13 cellular contexts compared by ENCODE assay signal in genomic region chr13:39105110-39105509, GRCh38.
DNase-seq lines count a peak whose midpoint lies in the region; TF ChIP-seq lines count a peak whose summit lies in the region.
"Had no signal": no experiment of that assay in that cellular context is flagged by ENCODE, and none has a peak within 500 bp of the region (broad histone marks: within the 10 kb centered on the region; RNA-seq: fewer than 3 reads in every experiment).

No MANE protein-coding gene starts in this region.

- in situ Hi-C loops in ACHN (cut with HindIII; ENCODE audit: low pct_ligation_motif_present, low pct_unique_long_range_greater_than_20kb, low sequenced_read_pairs): no loop called here

- H3K9me3 ChIP-seq in colonic mucosa (no peaks in the 10 kb centered on the region), H9 (ENCODE audit: control insufficient read depth, low read depth, low read length) (no peaks in the 10 kb centered on the region)
- H3K9me3 ChIP-seq: gastrocnemius medialis, Peyer's patch had no signal

- no peak overlapping the region for H3K56ac ChIP-seq in H9 (ENCODE audit: insufficient read length, low read depth, low read length)

- no peaks in the 10 kb centered on the region for H3K23me2 ChIP-seq in H9 (ENCODE audit: insufficient read length, low read depth, low read length, poor library complexity, severe bottlenecking)

- no peaks in the 10 kb centered on the region for H3K79me1 ChIP-seq in H9 (ENCODE audit: insufficient read depth, low read depth, low read length, poor library complexity, severe bottlenecking)

- no peak overlapping the region for H3K4me3 Mint-ChIP-seq in activated T-helper 1 cell treated with anti-CD3 and anti-CD28 coated beads, Interleukin-12 subunit alpha, Interleukin-12 subunit beta, Interleukin-2, Interleukin-4 antibody, amounts not matched to agents 30 ng/mL and 10 ng/mL and 1 ng/mL, durations not matched to agents 14 hours and 24 hours and 36 hours
- no peak overlapping the region for H3K4me3 Mint-ChIP-seq in H9
- H3K4me3 Mint-ChIP-seq: natural killer cell treated with Interleukin-12 subunit alpha and Interleukin-12 subunit beta and Interleukin-15 and Interleukin-18, amount 100 ng/mL, for 72 hours had no signal

- WGBS in H9 (ENCODE audit: extremely low coverage, insufficient read length, low lambda C conversion rate): no CpG with 5 or more reads among the region's 1 CpG

- H4K8ac ChIP-seq in H9 (replicated peaks; ENCODE audit: insufficient read length, low read depth, low read length): no peak overlapping the region

- no peaks in the 10 kb centered on the region for H3K79me2 ChIP-seq in H9 (ENCODE audit: insufficient read depth, low read length)

- no peaks in the 10 kb centered on the region for H3K36me3 Mint-ChIP-seq in activated T-helper 1 cell treated with anti-CD3 and anti-CD28 coated beads, Interleukin-12 subunit alpha, Interleukin-12 subunit beta, Interleukin-2, Interleukin-4 antibody, amounts not matched to agents 30 ng/mL and 10 ng/mL and 1 ng/mL, durations not matched to agents 14 hours and 24 hours and 36 hours (ENCODE audit: low read depth)
- H3K36me3 Mint-ChIP-seq in H9 (ENCODE audit: insufficient read depth in 1 of 3, low read depth in 3 of 3): no peaks in the 10 kb centered on the region
- H3K36me3 Mint-ChIP-seq: activated naive CD4-positive, alpha-beta T cell treated with anti-CD3 and anti-CD28 coated beads, Interleukin-2, amount 50 U/mL, for 72 hours; natural killer cell treated with Interleukin-12 subunit alpha and Interleukin-12 subunit beta and Interleukin-15 and Interleukin-18, amount 100 ng/mL, for 72 hours had no signal

- H3K9ac ChIP-seq in colonic mucosa (ENCODE audit: low read depth in 2 of 2, low read length in 2 of 2) (no peak overlapping the region), H9 (ENCODE audit: extremely low read depth, insufficient read length, low read length) (no peak overlapping the region)

- H3K27ac Mint-ChIP-seq in activated T-helper 1 cell treated with anti-CD3 and anti-CD28 coated beads, Interleukin-12 subunit alpha, Interleukin-12 subunit beta, Interleukin-2, Interleukin-4 antibody, amounts not matched to agents 30 ng/mL and 10 ng/mL and 1 ng/mL, durations not matched to agents 14 hours and 24 hours and 36 hours: no peak overlapping the region
- H3K27ac Mint-ChIP-seq in H9: no peak overlapping the region
- H3K27ac Mint-ChIP-seq: activated naive CD4-positive, alpha-beta T cell treated with anti-CD3 and anti-CD28 coated beads, Interleukin-2, amount 50 U/mL, for 72 hours; natural killer cell treated with Interleukin-12 subunit alpha and Interleukin-12 subunit beta and Interleukin-15 and Interleukin-18, amount 100 ng/mL, for 72 hours had no signal

- H3K27ac ChIP-seq in colonic mucosa (no peak overlapping the region), H9 (ENCODE audit: insufficient read length, low read depth, low read length) (no peak overlapping the region)
- H3K27ac ChIP-seq: gastrocnemius medialis, Peyer's patch had no signal

- H3K4me2 ChIP-seq in H9 (ENCODE audit: insufficient read depth, insufficient read length, low read length): no peak overlapping the region

- no peak overlapping the region for H2BK20ac ChIP-seq in H9 (ENCODE audit: low read depth, low read length, poor library complexity, severe bottlenecking)

- no peak overlapping the region for H2BK120ac ChIP-seq in H9 (ENCODE audit: low read depth, low read length, poor library complexity, severe bottlenecking)

- H3T11ph ChIP-seq in H9 (ENCODE audit: low read length): no peak overlapping the region

- H3K4me1 ChIP-seq in colonic mucosa (no peaks in the 10 kb centered on the region), H9 (ENCODE audit: insufficient read depth, low read length) (no peaks in the 10 kb centered on the region)
- H3K4me1 ChIP-seq: gastrocnemius medialis, Peyer's patch had no signal

- no peak overlapping the region for H4K5ac ChIP-seq in H9 (ENCODE audit: insufficient read length, low read depth, low read length)

- intact Hi-C loops in colonic mucosa (cut with DNase I): no loop called here
- intact Hi-C loops in activated T-helper 1 cell treated with anti-CD3 and anti-CD28 coated beads, Interleukin-12 subunit alpha, Interleukin-12 subunit beta, Interleukin-2, Interleukin-4 antibody, amounts not matched to agents 30 ng/mL and 10 ng/mL and 1 ng/mL, durations not matched to agents 14 hours and 24 hours and 36 hours (cut with micrococcal nuclease): no loop called here

- no peak overlapping the region for H3K18ac ChIP-seq in H9 (ENCODE audit: insufficient read length, low read depth, low read length)

- H3K4me1 Mint-ChIP-seq in activated T-helper 1 cell treated with anti-CD3 and anti-CD28 coated beads, Interleukin-12 subunit alpha, Interleukin-12 subunit beta, Interleukin-2, Interleukin-4 antibody, amounts not matched to agents 30 ng/mL and 10 ng/mL and 1 ng/mL, durations not matched to agents 14 hours and 24 hours and 36 hours (ENCODE audit: low read depth): no peaks in the 10 kb centered on the region
- peaks cover 5% of the 10 kb centered on the region in 2 experiments; a peak in 2 of 4 replicates for H3K4me1 Mint-ChIP-seq in H9

- H3K36me3 ChIP-seq in colonic mucosa: no peaks in the 10 kb centered on the region
- H3K36me3 ChIP-seq: gastrocnemius medialis, Peyer's patch had no signal

- H2BK5ac ChIP-seq in H9 (ENCODE audit: insufficient read length, low read length): no peak overlapping the region

- TF ChIP-seq CTCF in colonic mucosa (IDR thresholded peaks at IDR 0.05) (no peak), H9 (conservative IDR thresholded peaks at IDR 0.05) (no peak)

- no peak overlapping the region for H2BK12ac ChIP-seq in H9 (ENCODE audit: insufficient read length, low read depth, low read length)

- H3K4ac ChIP-seq in H9 (ENCODE audit: low read depth, low read length): no peak overlapping the region

- H4K91ac ChIP-seq in H9 (ENCODE audit: insufficient read length, low read depth, low read length): no peak overlapping the region

- H4K20me1 ChIP-seq in H9 (ENCODE audit: control insufficient read depth, insufficient read depth, insufficient read length): no peaks in the 10 kb centered on the region

- H3K9me3 Mint-ChIP-seq in activated T-helper 1 cell treated with anti-CD3 and anti-CD28 coated beads, Interleukin-12 subunit alpha, Interleukin-12 subunit beta, Interleukin-2, Interleukin-4 antibody, amounts not matched to agents 30 ng/mL and 10 ng/mL and 1 ng/mL, durations not matched to agents 14 hours and 24 hours and 36 hours: peaks cover 2% of the 10 kb centered on the region
- no peaks in the 10 kb centered on the region for H3K9me3 Mint-ChIP-seq in H9
- H3K9me3 Mint-ChIP-seq: activated naive CD4-positive, alpha-beta T cell treated with anti-CD3 and anti-CD28 coated beads, Interleukin-2, amount 50 U/mL, for 72 hours had no signal

- no peak overlapping the region for H3K4me3 ChIP-seq in colonic mucosa
- H3K4me3 ChIP-seq: gastrocnemius medialis, Peyer's patch had no signal

- H3K27me3 Mint-ChIP-seq in activated T-helper 1 cell treated with anti-CD3 and anti-CD28 coated beads, Interleukin-12 subunit alpha, Interleukin-12 subunit beta, Interleukin-2, Interleukin-4 antibody, amounts not matched to agents 30 ng/mL and 10 ng/mL and 1 ng/mL, durations not matched to agents 14 hours and 24 hours and 36 hours (ENCODE audit: insufficient read depth): peaks cover 12% of the 10 kb centered on the region
- peaks cover 3% of the 10 kb centered on the region; the same call in 1 of the 2 replicates for H3K27me3 Mint-ChIP-seq in H9 (ENCODE audit: low read depth)

- H3K27me3 ChIP-seq in colonic mucosa: no peaks in the 10 kb centered on the region
- H3K27me3 ChIP-seq in H9 (ENCODE audit: insufficient read depth, low read length): no peaks in the 10 kb centered on the region
- H3K27me3 ChIP-seq: gastrocnemius medialis, Peyer's patch had no signal

- H2AFZ ChIP-seq in H9 (ENCODE audit: low read length): no peak overlapping the region

- H3K23ac ChIP-seq in H9 (ENCODE audit: insufficient read length, low read depth, low read length): no peak overlapping the region

- no peak overlapping the region for H3K14ac ChIP-seq in H9 (ENCODE audit: insufficient read depth, low read length)

- no peak overlapping the region for H2BK15ac ChIP-seq in H9 (ENCODE audit: low read depth, low read length)

- DNase-seq in COLO668 (lab: John Stamatoyannopoulos, UW; ENCODE audit: unreplicated experiment): peak; percentile 90
- peak; percentile 59 for DNase-seq in NAMALWA (ENCODE audit: low spot score)
- peak; percentile 97 for DNase-seq in NCI-H748 (lab: John Stamatoyannopoulos, UW; ENCODE audit: unreplicated experiment)
- DNase-seq in colonic mucosa: peak; percentile 25
- DNase-seq in activated T-helper 1 cell treated with anti-CD3 and anti-CD28 coated beads, Interleukin-12 subunit alpha, Interleukin-12 subunit beta, Interleukin-2, Interleukin-4 antibody, amounts not matched to agents 30 ng/mL and 10 ng/mL and 1 ng/mL, durations not matched to agents 14 hours and 24 hours and 36 hours (ENCODE audit: low spot score): no peak
- DNase-seq in H9: no peak
- no peak for DNase-seq in stimulated activated CD4-positive, alpha-beta T cell treated with anti-CD3 and anti-CD28 coated beads, Interleukin-12 subunit alpha, Interleukin-12 subunit beta, amount 100 ng/mL, for 4 hours
- no peak for DNase-seq in ACHN
- DNase-seq: gastrocnemius medialis, GDM1, Peyer's patch had no signal

- no peak overlapping the region for H2AK5ac ChIP-seq in H9 (ENCODE audit: insufficient read length, low read length)

Comparison
In these comparisons a context has a peak if more than half of its experiments do, and no peak if none do; other contexts are left out.
1. DNase-seq: peak in COLO668 (single experiment), NAMALWA (single experiment), NCI-H748 (single experiment) and colonic mucosa (single experiment); none in activated T-helper 1 cell treated with anti-CD3 and anti-CD28 coated beads, Interleukin-12 subunit alpha, Interleukin-12 subunit beta, Interleukin-2, Interleukin-4 antibody, amounts not matched to agents 30 ng/mL and 10 ng/mL and 1 ng/mL, durations not matched to agents 14 hours and 24 hours and 36 hours (single experiment), H9 (single experiment), stimulated activated CD4-positive, alpha-beta T cell treated with anti-CD3 and anti-CD28 coated beads, Interleukin-12 subunit alpha, Interleukin-12 subunit beta, amount 100 ng/mL, for 4 hours (single experiment) and ACHN (single experiment).